25 cellular contexts compared by ENCODE assay signal in genomic region chr7:48176356-48176893, GRCh38. TPM values are rescaled to one million over a fixed set of nuclear protein-coding genes. Genes with fewer than 3 reads are reported as not detected.
DNase-seq lines count a peak whose midpoint lies in the region; ATAC-seq and TF ChIP-seq lines count a peak whose summit lies in the region.
"Had no signal": no experiment of that assay in that cellular context is flagged by ENCODE, and none has a peak within 500 bp of the region (broad histone marks: within the 10 kb centered on the region; RNA-seq: fewer than 3 reads in every experiment).

No MANE protein-coding gene starts in this region.

- H3F3A ChIP-seq in SK-N-SH (replicated peaks; ENCODE audit: insufficient read depth), result no peaks in the 10 kb centered on the region

- H4K8ac ChIP-seq in mesendoderm (ENCODE audit: low read depth, low read length), result no peak overlapping the region

- no peak overlapping the region for H3K18ac ChIP-seq in mesendoderm (ENCODE audit: low read length)

- no peak overlapping the region for H2AK5ac ChIP-seq in mesendoderm (ENCODE audit: low read length)

- H3K36me3 Mint-ChIP-seq in activated T-helper 1 cell treated with anti-CD3 and anti-CD28 coated beads, Interleukin-12 subunit alpha, Interleukin-12 subunit beta, Interleukin-2, Interleukin-4 antibody, amounts not matched to agents 30 ng/mL and 10 ng/mL and 1 ng/mL, durations not matched to agents 14 hours and 24 hours and 36 hours (ENCODE audit: low read depth), result no peaks in the 10 kb centered on the region
- H3K36me3 Mint-ChIP-seq: IgD-negative memory B cell, T-cell had no signal

- H2BK15ac ChIP-seq in mesendoderm (replicated peaks; ENCODE audit: low read depth), result no peak overlapping the region

- ATAC-seq in SK-N-SH treated with all-trans-retinoic acid at 6 μM for 48 hours (no peak), foreskin keratinocyte (peak; percentile 27)
- ATAC-seq: GM12878, HCT116, T-cell had no signal

- no peaks in the 10 kb centered on the region for H3K79me1 ChIP-seq in mesendoderm (ENCODE audit: low read length)

- H3K27me3 ChIP-seq in SK-N-SH (ENCODE audit: insufficient read depth), result peaks cover 31% of the 10 kb centered on the region; the same call in 1 of the 2 replicates
- H3K27me3 ChIP-seq in foreskin keratinocyte, result no peaks in the 10 kb centered on the region
- H3K27me3 ChIP-seq in mesendoderm (ENCODE audit: insufficient read depth, low read length, poor library complexity), result no peaks in the 10 kb centered on the region
- H3K27me3 ChIP-seq: SJCRH30 had no signal

- no peaks in the 10 kb centered on the region for H4K20me1 ChIP-seq in SK-N-SH (ENCODE audit: insufficient read depth)

- H3K27me3 Mint-ChIP-seq in activated T-helper 1 cell treated with anti-CD3 and anti-CD28 coated beads, Interleukin-12 subunit alpha, Interleukin-12 subunit beta, Interleukin-2, Interleukin-4 antibody, amounts not matched to agents 30 ng/mL and 10 ng/mL and 1 ng/mL, durations not matched to agents 14 hours and 24 hours and 36 hours (ENCODE audit: insufficient read depth), result peaks cover 11% of the 10 kb centered on the region

- no peaks in the 10 kb centered on the region for H3K9me2 ChIP-seq in SK-N-SH

- no peaks in the 10 kb centered on the region for H3K9me3 Mint-ChIP-seq in activated T-helper 1 cell treated with anti-CD3 and anti-CD28 coated beads, Interleukin-12 subunit alpha, Interleukin-12 subunit beta, Interleukin-2, Interleukin-4 antibody, amounts not matched to agents 30 ng/mL and 10 ng/mL and 1 ng/mL, durations not matched to agents 14 hours and 24 hours and 36 hours
- H3K9me3 Mint-ChIP-seq: IgD-negative memory B cell, T-cell had no signal

- H3K4me2 ChIP-seq in SK-N-SH, result no peak overlapping the region
- H3K4me2 ChIP-seq in mesendoderm (ENCODE audit: low read length), result no peak overlapping the region
- H3K4me2 ChIP-seq: KMS-11 had no signal

- no peak overlapping the region for H3K4ac ChIP-seq in mesendoderm (ENCODE audit: low read depth, low read length)

- POLR2A ChIA-PET in SK-N-SH (lab: Yijun Ruan, JAX), result no interaction called here

- H4K5ac ChIP-seq in mesendoderm (ENCODE audit: low read length), result no peak overlapping the region

- CTCF ChIA-PET in SK-N-SH (lab: Yijun Ruan, JAX), result interaction anchor here (0.9 to 1.6 kb wide), 3 partner anchors 8 to 21 kb away, joined by 3 to 6 read pairs (median 3); no protein-coding TSS in a partner anchor

- 0 out of 2 replicates have a peak overlapping the region, but pooled peaks have one; percentile 5 for H2AFZ ChIP-seq in SK-N-SH (ENCODE audit: low read depth)

- H3K4me1 ChIP-seq in SK-N-SH (ENCODE audit: control insufficient read depth in 1 of 2, insufficient read depth in 2 of 2, low read depth in 1 of 2, low read length in 1 of 2) (peaks cover 0 to 8% of the 10 kb centered on the region in 2 experiments; a peak in 1 of 4 replicates), foreskin keratinocyte (no peaks in the 10 kb centered on the region), mesendoderm (ENCODE audit: control insufficient read depth, low read depth, low read length) (no peaks in the 10 kb centered on the region)
- H3K4me1 ChIP-seq: SJCRH30 had no signal

- no peak overlapping the region for H3K4me3 Mint-ChIP-seq in activated T-helper 1 cell treated with anti-CD3 and anti-CD28 coated beads, Interleukin-12 subunit alpha, Interleukin-12 subunit beta, Interleukin-2, Interleukin-4 antibody, amounts not matched to agents 30 ng/mL and 10 ng/mL and 1 ng/mL, durations not matched to agents 14 hours and 24 hours and 36 hours
- H3K4me3 Mint-ChIP-seq: IgD-negative memory B cell, T-cell had no signal

- no peak overlapping the region for H3K56ac ChIP-seq in mesendoderm (ENCODE audit: low read length)

- TF ChIP-seq CTCF in SK-N-SH (IDR thresholded peaks at IDR 0.05) (no peak), foreskin keratinocyte (conservative IDR thresholded peaks at IDR 0.05) (no peak)

- no peak overlapping the region for H2BK5ac ChIP-seq in mesendoderm (ENCODE audit: low read length)

- no peak for TF ChIP-seq RAD21 in SK-N-SH (IDR thresholded peaks at IDR 0.05; ENCODE audit: low read length)

- H3K4me1 Mint-ChIP-seq in activated T-helper 1 cell treated with anti-CD3 and anti-CD28 coated beads, Interleukin-12 subunit alpha, Interleukin-12 subunit beta, Interleukin-2, Interleukin-4 antibody, amounts not matched to agents 30 ng/mL and 10 ng/mL and 1 ng/mL, durations not matched to agents 14 hours and 24 hours and 36 hours (ENCODE audit: low read depth), result no peaks in the 10 kb centered on the region
- H3K4me1 Mint-ChIP-seq: IgD-negative memory B cell, T-cell had no signal

- no peak overlapping the region for H3K27ac Mint-ChIP-seq in activated T-helper 1 cell treated with anti-CD3 and anti-CD28 coated beads, Interleukin-12 subunit alpha, Interleukin-12 subunit beta, Interleukin-2, Interleukin-4 antibody, amounts not matched to agents 30 ng/mL and 10 ng/mL and 1 ng/mL, durations not matched to agents 14 hours and 24 hours and 36 hours
- H3K27ac Mint-ChIP-seq: IgD-negative memory B cell, T-cell had no signal

- H3K27ac ChIP-seq in SK-N-SH (ENCODE audit: low read depth in 2 of 2, low read length in 1 of 2) (no peak overlapping the region), foreskin keratinocyte (no peak overlapping the region), mesendoderm (ENCODE audit: low read depth, low read length) (no peak overlapping the region)
- H3K27ac ChIP-seq: 22Rv1, KMS-11, SJCRH30 had no signal

- no peak overlapping the region for H3K23ac ChIP-seq in mesendoderm (ENCODE audit: low read length)

- WGBS in SK-N-SH (ENCODE audit: low lambda C conversion rate), result 8% methylated on average over 2 of the region's 2 CpGs
- no CpG with 5 or more reads among the region's 2 CpGs for WGBS in mesendoderm (ENCODE audit: extremely low coverage, insufficient coverage, low lambda C conversion rate)

- H3K79me2 ChIP-seq in SK-N-SH (ENCODE audit: insufficient read depth) (no peaks in the 10 kb centered on the region), mesendoderm (ENCODE audit: control insufficient read depth, insufficient read depth, low read length) (no peaks in the 10 kb centered on the region)

- H3K4me3 ChIP-seq in SK-N-SH (ENCODE audit: low read depth in 2 of 2, low read length in 1 of 2) (no peak overlapping the region), mesendoderm (ENCODE audit: low read length) (no peak overlapping the region)
- H3K4me3 ChIP-seq: GM12878, SJCRH30 had no signal

- H3K9ac ChIP-seq in SK-N-SH, result no peak overlapping the region
- H3K9ac ChIP-seq in mesendoderm (ENCODE audit: low read length), result no peak overlapping the region
- H3K9ac ChIP-seq: KMS-11 had no signal

- no peak for TF ChIP-seq EP300 in SK-N-SH (IDR thresholded peaks at IDR 0.05; ENCODE audit: borderline replicate concordance in 1 of 2, low read depth in 1 of 2, low read length in 1 of 2)

- H3K9me3 ChIP-seq in SK-N-SH, result no peaks in the 10 kb centered on the region
- H3K9me3 ChIP-seq: SJCRH30 had no signal

- H3K36me3 ChIP-seq in SK-N-SH (replicated peaks in 1 of 2; ENCODE audit: control insufficient read depth in 1 of 2, insufficient read depth in 2 of 2, low read length in 1 of 2), result no peaks in the 10 kb centered on the region
- H3K36me3 ChIP-seq in mesendoderm (ENCODE audit: control insufficient read depth, insufficient read depth, low read length), result no peaks in the 10 kb centered on the region
- H3K36me3 ChIP-seq: SJCRH30 had no signal

- DNase-seq in SK-N-SH (no peak), M059J (ENCODE audit: low read depth) (peak; percentile 34), foreskin keratinocyte (peak in 1 of 2 donors; percentile 47), NCI-H2107 treated with DMSO at 0.1 percent for 48 hours (lab: John Stamatoyannopoulos, UW; ENCODE audit: unreplicated experiment) (no peak), DMS53 treated with DMSO at 0.1 percent for 48 hours (lab: John Stamatoyannopoulos, UW; ENCODE audit: unreplicated experiment) (no peak), mesendoderm (no peak)
- DNase-seq in activated T-helper 1 cell treated with anti-CD3 and anti-CD28 coated beads, Interleukin-12 subunit alpha, Interleukin-12 subunit beta, Interleukin-2, Interleukin-4 antibody, amounts not matched to agents 30 ng/mL and 10 ng/mL and 1 ng/mL, durations not matched to agents 14 hours and 24 hours and 36 hours (ENCODE audit: low spot score), result no peak
- DNase-seq: Calu3, DND-41, NCI-H1092, NCI-H1417 treated with DMSO at 0.1 percent for 48 hours, NCI-H1694 treated with DMSO at 0.1 percent for 48 hours, NCI-H2081 treated with DMSO at 0.1 percent for 48 hours, NCI-H2171 treated with DMSO at 0.1 percent for 48 hours, NCI-H446, NCI-H524 treated with DMSO at 0.1 percent for 48 hours, NCI-H774, SJCRH30, T-cell had no signal

- intact Hi-C loops in activated T-helper 1 cell treated with anti-CD3 and anti-CD28 coated beads, Interleukin-12 subunit alpha, Interleukin-12 subunit beta, Interleukin-2, Interleukin-4 antibody, amounts not matched to agents 30 ng/mL and 10 ng/mL and 1 ng/mL, durations not matched to agents 14 hours and 24 hours and 36 hours (cut with micrococcal nuclease), result no loop called here

- no peak overlapping the region for H2BK120ac ChIP-seq in mesendoderm (ENCODE audit: low read depth, low read length)

TF ChIP-seq in SK-N-SH, 30 proteins besides CTCF, POLR2A, EP300 and RAD21 (continues in another document):
- TF ChIP-seq GATA2 (CRISPR knock-in tag; IDR thresholded peaks at IDR 0.05) (no peak), EZH2phosphoT487 (IDR thresholded peaks at IDR 0.05; ENCODE audit: borderline replicate concordance, low read depth) (no peak), TEAD4 (IDR thresholded peaks at IDR 0.05; ENCODE audit: borderline replicate concordance, insufficient read depth) (no peak), RXRA (IDR thresholded peaks at IDR 0.05; ENCODE audit: borderline replicate concordance, low read depth) (no peak), FOXJ3 (CRISPR knock-in tag; IDR thresholded peaks at IDR 0.05) (no peak)

TF ChIP-seq in SK-N-SH treated with all-trans-retinoic acid at 6 μM for 48 hours, 23 proteins besides CTCF, POLR2A, EP300 and RAD21 (continues in another document):
- no peak for TF ChIP-seq ESRRG (CRISPR knock-in tag; IDR thresholded peaks at IDR 0.05)

RNA-seq across cellular contexts. Expression of gene ABCA13, which starts 5.2 kb away (rescaled TPM):
- not detected in 2 replicates for polyA plus RNA-seq in SK-N-SH (2012; rRNA removed)
- polyA plus RNA-seq in SK-N-SH (2012; cell fraction: cytosol; rRNA removed), result under 0.01 TPM in 1 of 2 replicates, not detected in the other
- under 0.01 TPM in 1 of 2 replicates, not detected in the other for polyA plus RNA-seq in SK-N-SH (2012; cell fraction: nucleus; rRNA removed)
- 0.07 TPM in 1 of 2 replicates, not detected in the other for total RNA-seq in M059J (2014; rRNA removed; shearing (Covaris generic))
- total RNA-seq in foreskin keratinocyte, result 0.31 and 0.71 TPM in 2 replicates
- 0.22 and 0.23 TPM in 2 replicates for polyA plus RNA-seq in foreskin keratinocyte
- total RNA-seq in activated T-helper 1 cell treated with anti-CD3 and anti-CD28 coated beads, Interleukin-12 subunit alpha, Interleukin-12 subunit beta, Interleukin-2, Interleukin-4 antibody, amounts not matched to agents 30 ng/mL and 10 ng/mL and 1 ng/mL, durations not matched to agents 14 hours and 24 hours and 36 hours, result not detected in 2 replicates
- polyA plus RNA-seq in mesendoderm (2013, experiment 1 of 2), result 0.01 TPM
- 0.03 TPM for polyA plus RNA-seq in mesendoderm (2013, experiment 2 of 2)
- total RNA-seq: SJCRH30 had no signal
- polyA plus RNA-seq: IgD-negative memory B cell had no signal
